8 cellular contexts compared by ENCODE assay signal in genomic region chr22:29820941-29821789, GRCh38. TPM values are rescaled to one million over a fixed set of nuclear protein-coding genes. Genes with fewer than 3 reads are reported as not detected.
DNase-seq lines count a peak whose midpoint lies in the region; ATAC-seq and TF ChIP-seq lines count a peak whose summit lies in the region.

No MANE protein-coding gene starts in this region.

- H3K27ac ChIP-seq in C4-2B (peak overlapping the region; percentile 4; the same call in 1 of the 2 replicates), epithelial cell of prostate (peak overlapping the region; percentile 78), vagina (no peak overlapping the region)

- TF ChIP-seq CTCF in C4-2B (conservative IDR thresholded peaks at IDR 0.05) (no peak), omental fat pad (IDR thresholded peaks at IDR 0.05) (no peak), vagina (IDR thresholded peaks at IDR 0.05) (no peak)

- ATAC-seq in GM19455 (IDR thresholded peaks at IDR 0.05; ENCODE audit: unreplicated experiment) (peak; percentile 61), omental fat pad (ENCODE audit: low FRiP score) (peak; percentile 64), GM21367 (IDR thresholded peaks at IDR 0.05; ENCODE audit: unreplicated experiment) (no peak)

- H3K4me1 ChIP-seq in vagina: peaks cover 18% of the 10 kb centered on the region

- no peak overlapping the region for H3K4me3 ChIP-seq in vagina

- peaks cover 0 to 59% of the 10 kb centered on the region in 2 donors for H3K36me3 ChIP-seq in vagina

- H3K27me3 ChIP-seq in vagina: no peaks in the 10 kb centered on the region

- DNase-seq in LoVo (ENCODE audit: low spot score) (peak; percentile 87), SKM-1 (lab: John Stamatoyannopoulos, UW; ENCODE audit: unreplicated experiment) (peak; percentile 89), epithelial cell of prostate (ENCODE audit: low read depth, low spot score) (peak; percentile 99), omental fat pad (ENCODE audit: low spot score) (peak; percentile 86), vagina (ENCODE audit: extremely low spot score in 2 of 2) (no peak)

- intact Hi-C loops in vagina (cut with DNase I): no loop called here

- H3K9me3 ChIP-seq in vagina: no peaks in the 10 kb centered on the region

- TF ChIP-seq POLR2A in vagina (IDR thresholded peaks at IDR 0.05): no peak

RNA-seq across cellular contexts. Expression of gene ASCC2, which starts 16.9 kb away (rescaled TPM):
- total RNA-seq in omental fat pad: 10 to 100 TPM; 35.4 to 65.2 (median 51.8) TPM
- 62.6 TPM for total RNA-seq in vagina

RNA-seq across cellular contexts. Expression of gene UQCR10, which starts 54.0 kb away (rescaled TPM):
- 10 to 100 TPM; 47.3 to 73.6 (median 65.4) TPM for total RNA-seq in omental fat pad
- total RNA-seq in vagina: 65.8 TPM

RNA-seq across cellular contexts. Expression of gene ZMAT5, which starts 54.4 kb away (rescaled TPM):
- total RNA-seq in omental fat pad: 10 to 100 TPM in 3 of 4 donors, 1 to 10 TPM in 1; 8.3 to 23.0 (median 16.9) TPM
- total RNA-seq in vagina: 22.6 TPM

Comparison
In these comparisons a context has a peak if more than half of its experiments do, and no peak if none do; other contexts are left out.
1. DNase-seq: peak in LoVo (single experiment), SKM-1 (single experiment), epithelial cell of prostate (single experiment) and omental fat pad (single experiment); none in vagina (0 of 2).